In the genomic region with DNA sequence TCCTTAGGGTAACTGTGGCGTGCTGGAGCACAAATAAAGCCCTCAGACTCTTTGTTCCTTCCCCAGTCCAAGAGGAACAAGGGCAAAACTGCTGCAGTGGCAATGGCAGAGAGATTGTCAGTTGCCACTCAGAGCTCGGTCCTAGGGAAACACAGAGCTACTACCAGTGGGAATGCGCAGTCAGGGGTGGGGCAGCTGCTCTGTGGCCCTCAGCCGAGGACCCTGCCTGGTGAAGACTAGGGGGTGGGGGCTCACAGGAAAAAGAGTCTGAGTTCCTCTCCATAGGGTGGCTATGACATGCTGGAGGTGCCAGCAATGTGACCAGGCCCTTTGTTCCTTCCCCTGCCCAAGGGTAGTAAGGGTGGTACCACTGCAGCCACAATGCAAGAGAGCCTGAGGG, we compare ENCODE assay signal across 26 cellular contexts. TPM values are rescaled to one million over a fixed set of nuclear protein-coding genes. Genes with fewer than 3 reads are reported as not detected.
DNase-seq lines count a peak whose midpoint lies in the region; ATAC-seq, FAIRE-seq and TF ChIP-seq lines count a peak whose summit lies in the region.
"Had no signal": no experiment of that assay in that cellular context is flagged by ENCODE, and none has a peak within 500 bp of the region (broad histone marks: within the 10 kb centered on the region; RNA-seq: fewer than 3 reads in every experiment).

No MANE protein-coding gene starts in this region.

- H3K9ac ChIP-seq in HepG2 (ENCODE audit: insufficient read depth, low read depth, low read length) = no peak overlapping the region
- H3K9ac ChIP-seq in K562 (ENCODE audit: insufficient read depth in 1 of 2, low read depth in 2 of 2, low read length in 2 of 2) = no peak overlapping the region
- H3K9ac ChIP-seq in H1 (replicated peaks in 1 of 4; ENCODE audit: extremely low read depth in 1 of 4, low read depth in 3 of 4, low read length in 3 of 4) = no peak overlapping the region
- H3K9ac ChIP-seq: BLaER1 treated with 17β-estradiol and CSF1 and Interleukin-3, amounts not matched to agents 10 nM and 100 nM had no signal

- no peak overlapping the region for H3K14ac ChIP-seq in H1 (ENCODE audit: insufficient read length)

- no peaks in the 10 kb centered on the region for H3K36me3 Mint-ChIP-seq in stimulated activated naive B cell treated with anti-CD40 and anti-IgM and Interleukin-4, amounts not matched to agents 10 μg/mL and 1 μg/mL and 100 μg/mL, for 72 hours
- H3K36me3 Mint-ChIP-seq: CD14-positive monocyte; CD8-positive, alpha-beta memory T cell had no signal

- H3K36me3 ChIP-seq in HepG2 (replicated peaks in 1 of 2; ENCODE audit: control insufficient read depth in 1 of 2, insufficient read depth in 2 of 2, low read length in 2 of 2) = no peaks in the 10 kb centered on the region
- H3K36me3 ChIP-seq in right lobe of liver = no peaks in the 10 kb centered on the region
- no peaks in the 10 kb centered on the region for H3K36me3 ChIP-seq in K562 (ENCODE audit: control insufficient read depth, insufficient read depth, low read length)
- H3K36me3 ChIP-seq in H1 (ENCODE audit: control insufficient read depth in 2 of 4, insufficient read depth in 4 of 4, low read length in 3 of 4) = no peaks in the 10 kb centered on the region
- H3K36me3 ChIP-seq: BE2C; BLaER1 treated with 17β-estradiol and CSF1 and Interleukin-3, amounts not matched to agents 10 nM and 100 nM; HAP-1 had no signal

- no peaks in the 10 kb centered on the region for H3K4me1 Mint-ChIP-seq in stimulated activated naive B cell treated with anti-CD40 and anti-IgM and Interleukin-4, amounts not matched to agents 10 μg/mL and 1 μg/mL and 100 μg/mL, for 72 hours
- H3K4me1 Mint-ChIP-seq: CD14-positive monocyte; CD8-positive, alpha-beta memory T cell had no signal

- FAIRE-seq in HepG2 (lab: Jason Lieb, UNC) (no peak), K562 (lab: Jason Lieb, UNC) (no peak), H1 (lab: Jason Lieb, UNC) (no peak), H54 (lab: Jason Lieb, UNC) (no peak)
- FAIRE-seq: A204.1, D721Med, GM12891, GM18507 had no signal

- CTCF ChIA-PET in HepG2 (lab: Yijun Ruan, JAX; ENCODE audit: low intra/inter-chr PET ratio, low total read pairs) (no interaction called here), K562 (lab: Yijun Ruan, JAX; ENCODE audit: low intra/inter-chr PET ratio) (no interaction called here), H1 (lab: Charles Lee; ENCODE audit: partially characterized antibody) (interaction anchor here (1.4 kb wide), 1 partner anchor 26 kb away, joined by 3 read pairs; no protein-coding TSS in a partner anchor)

- TF ChIP-seq RAD21 in HepG2 (CRISPR knock-in tag; IDR thresholded peaks at IDR 0.05) = no peak
- TF ChIP-seq RAD21 in K562 (CRISPR knock-in tag; conservative IDR thresholded peaks at IDR 0.05 in 1 of 2, IDR thresholded peaks at IDR 0.05 in 1 of 2) = no peak
- TF ChIP-seq RAD21 in H1 (IDR thresholded peaks at IDR 0.05 in 1 of 2, conservative IDR thresholded peaks at IDR 0.05 in 1 of 2; ENCODE audit: low read depth in 2 of 2, low read length in 2 of 2) = no peak

- H3K4me1 ChIP-seq in HepG2 (ENCODE audit: insufficient read depth, low read length) (no peaks in the 10 kb centered on the region), right lobe of liver (no peaks in the 10 kb centered on the region), K562 (replicated peaks in 1 of 2; ENCODE audit: control insufficient read depth in 2 of 2, insufficient read depth in 2 of 2, low read length in 2 of 2) (no peaks in the 10 kb centered on the region), H1 (replicated peaks in 1 of 4; ENCODE audit: control insufficient read depth in 3 of 4, insufficient read depth in 4 of 4, low read length in 3 of 4) (no peaks in the 10 kb centered on the region)
- H3K4me1 ChIP-seq: BE2C; BLaER1 treated with 17β-estradiol and CSF1 and Interleukin-3, amounts not matched to agents 10 nM and 100 nM; HAP-1 had no signal

- H3K4me3 Mint-ChIP-seq in stimulated activated naive B cell treated with anti-CD40 and anti-IgM and Interleukin-4, amounts not matched to agents 10 μg/mL and 1 μg/mL and 100 μg/mL, for 72 hours = no peak overlapping the region
- H3K4me3 Mint-ChIP-seq: CD14-positive monocyte; CD4-positive, alpha-beta T cell; CD8-positive, alpha-beta memory T cell; HFFc6 had no signal

- BruUV-seq in HepG2 (replicated peaks; lab: Mats Ljungman, UMichigan) = no TSS peak
- no TSS peak for BruUV-seq in K562 (replicated peaks; lab: Mats Ljungman, UMichigan)

- H3K4me3 ChIP-seq in HepG2 (replicated peaks in 1 of 3; ENCODE audit: insufficient read depth in 1 of 3, low read depth in 2 of 3, low read length in 3 of 3) (no peak overlapping the region), right lobe of liver (no peak overlapping the region), K562 (no peak overlapping the region), H1 (ENCODE audit: extremely low read depth in 1 of 4, insufficient read depth in 2 of 4, low read depth in 3 of 4, low read length in 4 of 4) (no peak overlapping the region)
- H3K4me3 ChIP-seq: BLaER1 treated with 17β-estradiol and CSF1 and Interleukin-3, amounts not matched to agents 10 nM and 100 nM; HAP-1 had no signal

- ATAC-seq in HepG2 = no peak
- no peak for ATAC-seq in right lobe of liver
- no peak for ATAC-seq in K562
- ATAC-seq in stimulated activated naive B cell treated with anti-CD40 and anti-IgM and Interleukin-4, amounts not matched to agents 10 μg/mL and 1 μg/mL and 100 μg/mL, for 72 hours (replicated peaks) = no peak

- in situ Hi-C loops in HepG2 (cut with HindIII; ENCODE audit: extremely low pct_ligation_motif_present, low pct_unique_long_range_greater_than_20kb) = no loop called here
- in situ Hi-C loops in K562 (cut with MboI) = no loop called here

- intact Hi-C loops in HepG2 (cut with micrococcal nuclease; ENCODE audit: unreplicated experiment) = no loop called here
- intact Hi-C loops in right lobe of liver (cut with DNase I) = no loop called here
- intact Hi-C loops in K562 (cut with micrococcal nuclease) = no loop called here

- TF ChIP-seq EP300 in HepG2 (IDR thresholded peaks at IDR 0.05; ENCODE audit: low read depth in 2 of 2, low read length in 2 of 2) (no peak), HepG2 (CRISPR knock-in tag; IDR thresholded peaks at IDR 0.05; ENCODE audit: borderline replicate concordance) (no peak), K562 (IDR thresholded peaks at IDR 0.05; ENCODE audit: low read length) (no peak), H1 (IDR thresholded peaks at IDR 0.05; ENCODE audit: borderline replicate concordance in 1 of 2, low read depth in 2 of 2, low read length in 2 of 2) (no peak)

- no peak overlapping the region for H2BK12ac ChIP-seq in H1 (ENCODE audit: low read depth, low read length)

- DNase-seq in HepG2 (ENCODE audit: low spot score) = no peak
- DNase-seq in right lobe of liver = no peak
- no peak for DNase-seq in K562 (ENCODE audit: extremely low read depth in 1 of 4, low spot score in 3 of 4)
- DNase-seq in H1 (ENCODE audit: low read depth in 1 of 2, low spot score in 2 of 2) = no peak
- no peak for DNase-seq in stimulated activated naive B cell treated with anti-CD40 and anti-IgM and Interleukin-4, amounts not matched to agents 10 μg/mL and 1 μg/mL and 100 μg/mL, for 72 hours
- no peak for DNase-seq in SKM-1 treated with dmso at 0.1 percent for 144 hours (lab: John Stamatoyannopoulos, UW; ENCODE audit: unreplicated experiment)
- DNase-seq in mucosa of gallbladder (ENCODE audit: low spot score) = no peak
- DNase-seq in H54 (ENCODE audit: insufficient read length, low spot score) = no peak
- DNase-seq: BE2C; CD4-positive, alpha-beta T cell; CD8-positive, alpha-beta memory T cell; DMS 273 treated with DMSO at 0.1 percent for 48 hours; DMS79; EL; GF-D8; GOT3; HFFc6 had no signal

- H3K23me2 ChIP-seq in H1 (ENCODE audit: low read depth, low read length) = no peaks in the 10 kb centered on the region

- no peak overlapping the region for H3K4me2 ChIP-seq in HepG2 (ENCODE audit: low read depth, low read length)
- no peak overlapping the region for H3K4me2 ChIP-seq in K562 (ENCODE audit: insufficient read depth, low read length)
- H3K4me2 ChIP-seq in H1 (ENCODE audit: insufficient read depth in 1 of 2, low read depth in 2 of 2, low read length in 2 of 2) = no peak overlapping the region
- H3K4me2 ChIP-seq: BLaER1 treated with 17β-estradiol and CSF1 and Interleukin-3, amounts not matched to agents 10 nM and 100 nM had no signal

- TF ChIP-seq POLR2A in HepG2 (IDR thresholded peaks at IDR 0.05; ENCODE audit: insufficient read depth in 1 of 2, low read depth in 2 of 2, low read length in 2 of 2) (no peak), right lobe of liver (IDR thresholded peaks at IDR 0.05) (no peak), K562 (conservative IDR thresholded peaks at IDR 0.05) (no peak), H1 (IDR thresholded peaks at IDR 0.05; ENCODE audit: control extremely low read depth in 1 of 2, low read depth in 2 of 2, low read length in 2 of 2) (no peak), H54 (IDR thresholded peaks at IDR 0.05; ENCODE audit: low read depth, low read length) (no peak)

- H2BK5ac ChIP-seq in H1 (ENCODE audit: low read depth, low read length) = no peak overlapping the region

- no peak overlapping the region for H2BK15ac ChIP-seq in H1 (ENCODE audit: low read length)

- H3K27ac ChIP-seq in HepG2 (ENCODE audit: extremely low read length, insufficient read depth, low read length) = no peak overlapping the region
- H3K27ac ChIP-seq in right lobe of liver = no peak overlapping the region
- no peak overlapping the region for H3K27ac ChIP-seq in K562 (ENCODE audit: extremely low read depth, low read depth, low read length)
- H3K27ac ChIP-seq in H1 (ENCODE audit: low read depth, low read length) = no peak overlapping the region
- H3K27ac ChIP-seq: 22Rv1; BLaER1 treated with 17β-estradiol and CSF1 and Interleukin-3, amounts not matched to agents 10 nM and 100 nM had no signal

- 0% methylated on average over 2 of the region's 4 CpGs for WGBS in HepG2 (ENCODE audit: low lambda C conversion rate)
- WGBS in right lobe of liver (ENCODE audit: insufficient coverage, low coverage, low lambda C conversion rate, missing lambda C conversion rate) = 80% methylated on average over 3 of the region's 4 CpGs
- 7% methylated on average over 4 of the region's 4 CpGs for WGBS in K562 (ENCODE audit: insufficient coverage, low coverage, missing lambda C conversion rate)
- 94% methylated on average over 4 of the region's 4 CpGs; no CpG with 5 or more reads in 1 of the 2 experiments for WGBS in H1 (ENCODE audit: extremely low coverage in 1 of 2, insufficient coverage in 1 of 2, insufficient read length in 1 of 2, insufficient replicate concordance in 2 of 2, low coverage in 1 of 2, low lambda C conversion rate in 2 of 2, missing lambda C conversion rate in 1 of 2), 2 experiments

- no peak overlapping the region for H3K56ac ChIP-seq in H1 (replicated peaks; ENCODE audit: insufficient read length, low read depth, low read length)

- no peak overlapping the region for H2BK120ac ChIP-seq in H1 (replicated peaks; ENCODE audit: low read depth, low read length)

- no peak overlapping the region for H3K27ac Mint-ChIP-seq in stimulated activated naive B cell treated with anti-CD40 and anti-IgM and Interleukin-4, amounts not matched to agents 10 μg/mL and 1 μg/mL and 100 μg/mL, for 72 hours
- H3K27ac Mint-ChIP-seq: CD14-positive monocyte; CD4-positive, alpha-beta T cell; CD8-positive, alpha-beta memory T cell; HFFc6 had no signal

- H4K8ac ChIP-seq in H1 (ENCODE audit: extremely low read depth, insufficient read depth, low read length) = peak overlapping the region; percentile 89; the same call in 1 of the 2 replicates

- H3K9me3 Mint-ChIP-seq in stimulated activated naive B cell treated with anti-CD40 and anti-IgM and Interleukin-4, amounts not matched to agents 10 μg/mL and 1 μg/mL and 100 μg/mL, for 72 hours = no peaks in the 10 kb centered on the region

- H3K9me1 ChIP-seq in K562 (ENCODE audit: control insufficient read depth, insufficient read depth, low read length) = no peaks in the 10 kb centered on the region

- POLR2A ChIA-PET in HepG2 (lab: Yijun Ruan, JAX) = no interaction called here
- POLR2A ChIA-PET in K562 (lab: Yijun Ruan, JAX) = no interaction called here
- POLR2A ChIA-PET in H1 (lab: Charles Lee; ENCODE audit: partially characterized antibody) = interaction anchor here (0.8 to 0.9 kb wide), 2 partner anchors 273 to 586 kb away, joined by 3 to 4 read pairs; no protein-coding TSS in a partner anchor

- H3K4ac ChIP-seq in H1 (replicated peaks; ENCODE audit: insufficient read length, low read depth, low read length) = no peak overlapping the region

- TF ChIP-seq CTCF in HepG2 (CRISPR knock-in tag; IDR thresholded peaks at IDR 0.05) = no peak
- TF ChIP-seq CTCF in right lobe of liver (IDR thresholded peaks at IDR 0.05) = no peak
- no peak for TF ChIP-seq CTCF in K562 (IDR thresholded peaks at IDR 0.05 in 2 of 3, conservative IDR thresholded peaks at IDR 0.05 in 1 of 3; ENCODE audit: insufficient read depth in 2 of 3, low read depth in 1 of 3, low read length in 3 of 3)
- no peak for TF ChIP-seq CTCF in H1 (IDR thresholded peaks at IDR 0.05; ENCODE audit: control extremely low read depth in 1 of 3, insufficient read depth in 1 of 3, low read depth in 1 of 3, low read length in 3 of 3)

- no peak overlapping the region for H3K18ac ChIP-seq in H1 (ENCODE audit: extremely low read depth, low read length)

- H3K79me1 ChIP-seq in H1 (ENCODE audit: low read depth, low read length) = no peaks in the 10 kb centered on the region

- no peak overlapping the region for H4K91ac ChIP-seq in H1 (replicated peaks; ENCODE audit: insufficient read length, low read length)

- peaks cover 12 to 25% of the 10 kb centered on the region in 2 donors for H3K27me3 Mint-ChIP-seq in stimulated activated naive B cell treated with anti-CD40 and anti-IgM and Interleukin-4, amounts not matched to agents 10 μg/mL and 1 μg/mL and 100 μg/mL, for 72 hours

- no peaks in the 10 kb centered on the region for H3K9me3 ChIP-seq in HepG2 (ENCODE audit: low read length)
- no peaks in the 10 kb centered on the region for H3K9me3 ChIP-seq in right lobe of liver
- no peaks in the 10 kb centered on the region for H3K9me3 ChIP-seq in K562 (replicated peaks; ENCODE audit: control insufficient read depth, insufficient read depth, low read depth, low read length)
- H3K9me3 ChIP-seq in H1 (ENCODE audit: insufficient read depth in 2 of 2, low read depth in 1 of 2, low read length in 1 of 2) = no peaks in the 10 kb centered on the region
- H3K9me3 ChIP-seq: BE2C, HAP-1 had no signal

- no peak overlapping the region for H2BK20ac ChIP-seq in H1 (ENCODE audit: low read length)

- no peak overlapping the region for H2AK5ac ChIP-seq in H1 (ENCODE audit: low read depth, low read length)

- H3K27me3 ChIP-seq in HepG2 (ENCODE audit: control insufficient read depth in 1 of 2, insufficient read depth in 2 of 2, low read length in 2 of 2) (no peaks in the 10 kb centered on the region), right lobe of liver (no peaks in the 10 kb centered on the region), K562 (ENCODE audit: control insufficient read depth in 2 of 2, insufficient read depth in 2 of 2, low read length in 2 of 2) (no peaks in the 10 kb centered on the region), H1 (replicated peaks in 1 of 4; ENCODE audit: control insufficient read depth in 3 of 4, extremely low read depth in 1 of 4, insufficient read depth in 3 of 4, low read length in 3 of 4) (no peaks in the 10 kb centered on the region)
- H3K27me3 ChIP-seq: BE2C; BLaER1 treated with 17β-estradiol and CSF1 and Interleukin-3, amounts not matched to agents 10 nM and 100 nM had no signal

- H4K5ac ChIP-seq in H1 (ENCODE audit: insufficient read length, low read depth, low read length) = no peak overlapping the region

- H2AFZ ChIP-seq in HepG2 (ENCODE audit: low read length) = peak overlapping the region; percentile 54
- H2AFZ ChIP-seq in K562 (ENCODE audit: low read depth, low read length) = 0 out of 2 replicates have a peak overlapping the region, but pooled peaks have one; percentile 68
- H2AFZ ChIP-seq in H1 (ENCODE audit: low read length) = 0 out of 2 replicates have a peak overlapping the region, but pooled peaks have one; percentile 31

- no peaks in the 10 kb centered on the region for H3K79me2 ChIP-seq in HepG2 (ENCODE audit: insufficient read depth, low read length)
- no peaks in the 10 kb centered on the region for H3K79me2 ChIP-seq in K562 (ENCODE audit: control insufficient read depth, insufficient read depth, low read length)
- no peaks in the 10 kb centered on the region for H3K79me2 ChIP-seq in H1 (ENCODE audit: control insufficient read depth in 1 of 2, insufficient read depth in 2 of 2, low read length in 2 of 2)

- H4K20me1 ChIP-seq in HepG2 (ENCODE audit: insufficient read depth, low read length) (no peaks in the 10 kb centered on the region), K562 (replicated peaks; ENCODE audit: control insufficient read depth, insufficient read depth, low read length) (no peaks in the 10 kb centered on the region), H1 (replicated peaks in 1 of 2; ENCODE audit: control insufficient read depth in 1 of 2, insufficient read depth in 2 of 2, low read length in 2 of 2) (no peaks in the 10 kb centered on the region)
- H4K20me1 ChIP-seq: BLaER1 treated with 17β-estradiol and CSF1 and Interleukin-3, amounts not matched to agents 10 nM and 100 nM had no signal

- no peak overlapping the region for H3K23ac ChIP-seq in H1 (ENCODE audit: insufficient read length)

RNA-seq across cellular contexts. Expression of a gene that starts 43.8 kb away (rescaled TPM):
- not detected in 2 replicates for total RNA-seq in HepG2 (2016; rRNA removed; fragmentation: Illumina TruSeq; extraction: Trizol)
- not detected in 2 replicates for total RNA-seq in HepG2 (2016; cell fraction: cytosol; rRNA removed; fragmentation: Illumina TruSeq; extraction: Trizol; ENCODE audit: low read depth)
- total RNA-seq in HepG2 (2016; cell fraction: insoluble cytoplasmic fraction; rRNA removed; fragmentation: Illumina TruSeq; extraction: Trizol) = not detected in 2 replicates
- total RNA-seq in HepG2 (2016; cell fraction: membrane; rRNA removed; fragmentation: Illumina TruSeq; extraction: Trizol) = not detected in 2 replicates
- not detected in 2 replicates for total RNA-seq in HepG2 (2016; cell fraction: nucleus; rRNA removed; fragmentation: Illumina TruSeq; extraction: Trizol)
- not detected in 2 replicates for polyA plus RNA-seq in HepG2 (2011; rRNA removed)
- not detected in 2 replicates for polyA plus RNA-seq in HepG2 (2011; cell fraction: cytosol; rRNA removed)
- not detected in 2 replicates for polyA plus RNA-seq in HepG2 (2011; cell fraction: nucleus; rRNA removed)
- polyA plus RNA-seq in HepG2 (2012) = not detected in 2 replicates
- not detected in 2 replicates for polyA plus RNA-seq in HepG2 (2016; cell fraction: cytosol; fragmentation: Illumina TruSeq; extraction: Trizol; ENCODE audit: low read depth)
- not detected in 2 replicates for polyA plus RNA-seq in HepG2 (2016; cell fraction: insoluble cytoplasmic fraction; fragmentation: Illumina TruSeq; extraction: Trizol; ENCODE audit: low read depth)
- polyA plus RNA-seq in HepG2 (2016; cell fraction: membrane; fragmentation: Illumina TruSeq; extraction: Trizol; ENCODE audit: low read depth) = not detected in 2 replicates
- not detected in 2 replicates for polyA plus RNA-seq in HepG2 (2016; cell fraction: nucleus; fragmentation: Illumina TruSeq; extraction: Trizol; ENCODE audit: insufficient read depth, low read depth)
- polyA minus RNA-seq in HepG2 (2011; rRNA and poly(A)+ RNA removed; ENCODE audit: low replicate concordance) = not detected in 2 replicates
- polyA minus RNA-seq in HepG2 (2011; cell fraction: cytosol; rRNA and poly(A)+ RNA removed) = not detected in 2 replicates
- not detected in 2 replicates for polyA minus RNA-seq in HepG2 (2011; cell fraction: nucleus; rRNA and poly(A)+ RNA removed)
- not detected for total RNA-seq in right lobe of liver
- not detected in 2 replicates for total RNA-seq in K562 (2011; cell fraction: chromatin; rRNA removed; ENCODE audit: low replicate concordance)
- not detected in 2 replicates for total RNA-seq in K562 (2011; cell fraction: nucleolus; rRNA removed)
- total RNA-seq in K562 (2011; cell fraction: nucleoplasm; rRNA removed) = not detected in 2 replicates
- total RNA-seq in K562 (2014; rRNA removed) = not detected in 2 replicates
- total RNA-seq in K562 (2014; rRNA removed; fragmentation: Illumina TruSeq; extraction: Trizol) = not detected in 2 replicates
- total RNA-seq in K562 (2015; rRNA removed; fragmentation: Illumina TruSeq; extraction: Trizol) = not detected in 2 replicates
- not detected in 2 replicates for total RNA-seq in K562 (2021)
- not detected in 2 replicates for polyA plus RNA-seq in K562 (2011; rRNA removed)
- not detected in 2 replicates for polyA plus RNA-seq in K562 (2011; cell fraction: cytosol; rRNA removed)
- polyA plus RNA-seq in K562 (2011; cell fraction: nucleus; rRNA removed) = not detected in 2 replicates
- not detected in 2 replicates for polyA plus RNA-seq in K562 (2012)
- polyA plus RNA-seq in K562 (2014; fragmentation: Illumina TruSeq; extraction: Trizol) = not detected in 2 replicates
- not detected for polyA plus RNA-seq in K562 (2014; fragmentation: Nextera tagmentation; extraction: Ambion mirVana)
- not detected in 2 replicates for polyA plus RNA-seq in K562 (2014; rRNA removed)
- polyA minus RNA-seq in K562 (2011; rRNA and poly(A)+ RNA removed) = not detected in 2 replicates
- not detected in 2 replicates for polyA minus RNA-seq in K562 (2011; cell fraction: cytosol; rRNA and poly(A)+ RNA removed)
- not detected in 2 replicates for polyA minus RNA-seq in K562 (2011; cell fraction: nucleus; rRNA and poly(A)+ RNA removed)
- total RNA-seq in H1 (2021; fragmentation: NEBNext Ultra II Directional; extraction: Animal tissue kit (Norgen Biotek cat#: 25700)) = not detected in 2 replicates
- not detected in 2 replicates for polyA plus RNA-seq in H1 (2011; rRNA removed)
- not detected for polyA plus RNA-seq in H1 (2011; cell fraction: cytosol; rRNA removed)
- polyA plus RNA-seq in H1 (2011; cell fraction: nucleus; rRNA removed) = not detected
- polyA plus RNA-seq in H1 (2012, experiment 1 of 2) = not detected in 4 replicates
- polyA plus RNA-seq in H1 (2012, experiment 2 of 2) = not detected
- polyA plus RNA-seq in H1 (2013, experiment 1 of 2) = not detected
- not detected for polyA plus RNA-seq in H1 (2013, experiment 2 of 2)
- not detected in 2 replicates for polyA minus RNA-seq in H1 (2011; rRNA and poly(A)+ RNA removed)
- not detected for polyA minus RNA-seq in H1 (2011; cell fraction: cytosol; rRNA and poly(A)+ RNA removed)
- polyA minus RNA-seq in H1 (2011; cell fraction: nucleus; rRNA and poly(A)+ RNA removed) = not detected
- total RNA-seq in mucosa of gallbladder = 0.14 TPM
- total RNA-seq: CD4-positive, alpha-beta T cell; CD8-positive, alpha-beta memory T cell; HFFc6 had no signal
- polyA plus RNA-seq: AG04450; CD14-positive monocyte; CD8-positive, alpha-beta memory T cell had no signal
